17 cellular contexts compared by ENCODE assay signal in the genomic region with DNA sequence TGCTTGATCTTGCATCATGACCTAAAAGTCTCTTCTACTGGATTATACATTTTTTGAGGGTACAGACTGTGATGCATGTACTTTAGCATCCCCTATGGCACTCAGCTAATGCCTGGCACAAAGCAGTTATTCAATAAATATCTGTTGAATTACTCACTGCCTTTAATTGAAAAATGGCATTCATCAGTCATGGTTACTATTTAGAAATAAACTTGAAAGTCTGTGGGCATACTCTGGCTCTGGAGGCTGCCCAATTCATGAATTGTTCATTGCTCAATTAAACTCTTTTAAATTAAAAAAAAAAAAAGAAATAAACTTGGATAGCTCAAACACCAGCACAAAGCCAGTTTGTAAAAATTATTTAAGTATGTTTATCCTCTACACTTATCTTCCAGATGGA. TPM values are rescaled to one million over a fixed set of nuclear protein-coding genes. Genes with fewer than 3 reads are reported as not detected.
A peak's percentile ranks its signal among the peaks of the same experiment; 100 is the strongest.
DNase-seq lines count a peak whose midpoint lies in the region; ATAC-seq, FAIRE-seq and TF ChIP-seq lines count a peak whose summit lies in the region.
"Had no signal": no experiment of that assay in that cellular context is flagged by ENCODE, and none has a peak within 500 bp of the region (broad histone marks: within the 10 kb centered on the region; RNA-seq: fewer than 3 reads in every experiment).

No MANE protein-coding gene starts in this region.

- TF ChIP-seq POLR2A in HCT116 (IDR thresholded peaks at IDR 0.05; ENCODE audit: borderline replicate concordance, extremely low read depth, insufficient read depth, insufficient read length): no peak
- TF ChIP-seq POLR2A in K562 (conservative IDR thresholded peaks at IDR 0.05): no peak
- TF ChIP-seq POLR2A in Peyer's patch (IDR thresholded peaks at IDR 0.05): no peak

- BruUV-seq in HCT116 (replicated peaks; lab: Mats Ljungman, UMichigan): no TSS peak
- no TSS peak for BruUV-seq in K562 (replicated peaks; lab: Mats Ljungman, UMichigan)
- BruUV-seq in Calu3 (replicated peaks; lab: Mats Ljungman, UMichigan): no TSS peak

- H3K4me3 Mint-ChIP-seq in progenitor cell of endocrine pancreas (ENCODE audit: low read depth): no peak overlapping the region
- H3K4me3 Mint-ChIP-seq in Calu3 (ENCODE audit: low read depth, unreplicated experiment): no peak overlapping the region
- H3K4me3 Mint-ChIP-seq: CD14-positive monocyte; CD8-positive, alpha-beta T cell; GM23338 had no signal

- no peaks in the 10 kb centered on the region for H3K9me2 ChIP-seq in HCT116 (ENCODE audit: insufficient read depth)

- no peaks in the 10 kb centered on the region for H3K9me1 ChIP-seq in K562 (ENCODE audit: control insufficient read depth, insufficient read depth, low read length)

- H3K27ac Mint-ChIP-seq in progenitor cell of endocrine pancreas (peak overlapping the region; percentile 13), Calu3 (ENCODE audit: unreplicated experiment) (no peak overlapping the region)
- H3K27ac Mint-ChIP-seq: CD14-positive monocyte; CD8-positive, alpha-beta T cell; GM23338 had no signal

- 0 out of 4 replicates have a peak, but pooled peaks cover 0 to 2% of the 10 kb centered on the region in 2 experiments for H3K36me3 ChIP-seq in HCT116 (ENCODE audit: control insufficient read depth in 1 of 2, insufficient read depth in 2 of 2, low read length in 2 of 2)
- no peaks in the 10 kb centered on the region for H3K36me3 ChIP-seq in K562 (ENCODE audit: control insufficient read depth, insufficient read depth, low read length)
- peaks cover 0 to 36% (median 0%) of the 10 kb centered on the region in 3 donors for H3K36me3 ChIP-seq in Peyer's patch

- H3K27me3 Mint-ChIP-seq in progenitor cell of endocrine pancreas: no peaks in the 10 kb centered on the region
- H3K27me3 Mint-ChIP-seq in Calu3 (ENCODE audit: unreplicated experiment): no peaks in the 10 kb centered on the region

- H3K9me3 Mint-ChIP-seq in progenitor cell of endocrine pancreas (ENCODE audit: low read depth) (no peaks in the 10 kb centered on the region), Calu3 (ENCODE audit: low read depth, unreplicated experiment) (no peaks in the 10 kb centered on the region)
- H3K9me3 Mint-ChIP-seq: CD8-positive, alpha-beta T cell; GM23338 had no signal

- no peaks in the 10 kb centered on the region for H4K20me1 ChIP-seq in HCT116 (ENCODE audit: insufficient read depth)
- H4K20me1 ChIP-seq in K562 (replicated peaks; ENCODE audit: control insufficient read depth, insufficient read depth, low read length): no peaks in the 10 kb centered on the region

- DNase-seq in EH (ENCODE audit: low read depth): peak; percentile 7
- no peak for DNase-seq in HCT116 (ENCODE audit: low read depth, low spot score)
- DNase-seq in K562 (ENCODE audit: extremely low read depth in 1 of 4, low spot score in 3 of 4): no peak
- no peak for DNase-seq in progenitor cell of endocrine pancreas (ENCODE audit: low spot score, unreplicated experiment)
- DNase-seq in NK-92 (lab: John Stamatoyannopoulos, UW; ENCODE audit: unreplicated experiment): no peak
- no peak for DNase-seq in Peyer's patch
- no peak for DNase-seq in Calu3
- no peak for DNase-seq in effector CD4-positive, alpha-beta T cell
- DNase-seq: Caco-2; CD8-positive, alpha-beta T cell; DMS53; H7; IMR-90 had no signal

- H3K4me1 ChIP-seq in HCT116 (ENCODE audit: control insufficient read depth in 1 of 2, insufficient read depth in 2 of 2, low read length in 2 of 2) (peaks cover 0 to 13% of the 10 kb centered on the region in 2 experiments; a peak in 1 of 4 replicates), K562 (replicated peaks in 1 of 2; ENCODE audit: control insufficient read depth in 2 of 2, insufficient read depth in 2 of 2, low read length in 2 of 2) (no peaks in the 10 kb centered on the region), Peyer's patch (peaks cover 0 to 15% (median 2%) of the 10 kb centered on the region in 4 donors)
- H3K4me1 ChIP-seq: A549, Caco-2 had no signal

- RAD21 ChIA-PET in HCT116 (lab: Charles Lee; ENCODE audit: low non-redundant PET in 1 of 2, low total read pairs in 2 of 2, uncharacterized antibody in 2 of 2, unreplicated experiment in 2 of 2): no interaction called here

- H3K4me3 ChIP-seq in HCT116 (replicated peaks in 1 of 2; ENCODE audit: low read depth in 1 of 2, low read length in 2 of 2) (no peak overlapping the region), K562 (no peak overlapping the region), Peyer's patch (no peak overlapping the region)
- H3K4me3 ChIP-seq: A549, GM23338 had no signal

- ATAC-seq in HCT116 (peak; percentile 27; the same call in 1 of the 2 replicates), K562 (no peak)
- ATAC-seq: A549; CD8-positive, alpha-beta T cell; GM23338 had no signal

- TF ChIP-seq CTCF in HCT116 (IDR thresholded peaks at IDR 0.05 in 2 of 3, conservative IDR thresholded peaks at IDR 0.05 in 1 of 3; ENCODE audit: borderline replicate concordance in 1 of 3, insufficient read depth in 1 of 3, low read depth in 2 of 3, low read length in 2 of 3) (no peak), K562 (IDR thresholded peaks at IDR 0.05 in 2 of 3, conservative IDR thresholded peaks at IDR 0.05 in 1 of 3; ENCODE audit: insufficient read depth in 2 of 3, low read depth in 1 of 3, low read length in 3 of 3) (no peak), progenitor cell of endocrine pancreas (IDR thresholded peaks at IDR 0.05; ENCODE audit: unreplicated experiment) (no peak), Peyer's patch (IDR thresholded peaks at IDR 0.05) (no peak), Calu3 (IDR thresholded peaks at IDR 0.05; ENCODE audit: unreplicated experiment) (no peak)

- TF ChIP-seq RAD21 in HCT116 (IDR thresholded peaks at IDR 0.05; ENCODE audit: low read depth) (no peak), K562 (CRISPR knock-in tag; conservative IDR thresholded peaks at IDR 0.05 in 1 of 2, IDR thresholded peaks at IDR 0.05 in 1 of 2) (no peak)

- H3K27ac ChIP-seq in HCT116 (ENCODE audit: low read depth, low read length) (no peak overlapping the region), K562 (ENCODE audit: extremely low read depth, low read depth, low read length) (no peak overlapping the region), Peyer's patch (no peak overlapping the region)
- H3K27ac ChIP-seq: A549 had no signal

- CTCF ChIA-PET in HCT116 (lab: Charles Lee): interaction anchor here (0.8 kb wide), 1 partner anchor 12 kb away, joined by 3 read pairs; no protein-coding TSS in a partner anchor
- CTCF ChIA-PET in K562 (lab: Yijun Ruan, JAX; ENCODE audit: low intra/inter-chr PET ratio): no interaction called here
- CTCF ChIA-PET in Calu3 (lab: Charles Lee): no interaction called here

- POLR2A ChIA-PET in HCT116 (lab: Charles Lee) (no interaction called here), K562 (lab: Yijun Ruan, JAX) (no interaction called here)

- peak; percentile 6 for FAIRE-seq in K562 (lab: Jason Lieb, UNC)
- FAIRE-seq: A549, GM12891 had no signal

- no peaks in the 10 kb centered on the region for H3K79me2 ChIP-seq in HCT116 (ENCODE audit: insufficient read depth, low read length)
- no peaks in the 10 kb centered on the region for H3K79me2 ChIP-seq in K562 (ENCODE audit: control insufficient read depth, insufficient read depth, low read length)

- TF ChIP-seq EP300 in K562 (IDR thresholded peaks at IDR 0.05; ENCODE audit: low read length): no peak

- no peaks in the 10 kb centered on the region for H3K4me1 Mint-ChIP-seq in progenitor cell of endocrine pancreas (ENCODE audit: low read depth)
- H3K4me1 Mint-ChIP-seq in Calu3 (ENCODE audit: low read depth, unreplicated experiment): no peaks in the 10 kb centered on the region
- H3K4me1 Mint-ChIP-seq: GM23338 had no signal

- H3K9me3 ChIP-seq in HCT116 (ENCODE audit: control insufficient read depth in 1 of 2, insufficient read depth in 1 of 2, low read depth in 1 of 2, low read length in 2 of 2) (no peaks in the 10 kb centered on the region), K562 (replicated peaks; ENCODE audit: control insufficient read depth, insufficient read depth, low read depth, low read length) (no peaks in the 10 kb centered on the region), Peyer's patch (no peaks in the 10 kb centered on the region)
- H3K9me3 ChIP-seq: A549, Caco-2 had no signal

- H3K4me2 ChIP-seq in HCT116 (ENCODE audit: low read length) (no peak overlapping the region), K562 (ENCODE audit: insufficient read depth, low read length) (no peak overlapping the region)
- H3K4me2 ChIP-seq: A549, GM23338 had no signal

- no peak overlapping the region for H2AFZ ChIP-seq in HCT116 (ENCODE audit: low read depth, low read length, poor library complexity, severe bottlenecking)
- no peak overlapping the region for H2AFZ ChIP-seq in K562 (ENCODE audit: low read depth, low read length)
- H2AFZ ChIP-seq: GM23338 had no signal

- in situ Hi-C loops in K562 (cut with MboI): no loop called here

- peaks cover 24% of the 10 kb centered on the region for H3K36me3 Mint-ChIP-seq in progenitor cell of endocrine pancreas (ENCODE audit: insufficient read depth)
- H3K36me3 Mint-ChIP-seq in Calu3 (ENCODE audit: insufficient read depth, unreplicated experiment): no peaks in the 10 kb centered on the region
- H3K36me3 Mint-ChIP-seq: CD8-positive, alpha-beta T cell had no signal

- intact Hi-C loops in HCT116 (cut with micrococcal nuclease) (no loop called here), K562 (cut with micrococcal nuclease) (no loop called here), Calu3 (cut with micrococcal nuclease; ENCODE audit: unreplicated experiment) (no loop called here)

- no peak overlapping the region for H3K9ac ChIP-seq in HCT116 (ENCODE audit: low read length)
- H3K9ac ChIP-seq in K562 (ENCODE audit: insufficient read depth in 1 of 2, low read depth in 2 of 2, low read length in 2 of 2): no peak overlapping the region

- H3K27me3 ChIP-seq in HCT116 (ENCODE audit: insufficient read depth, low read length) (no peaks in the 10 kb centered on the region), K562 (ENCODE audit: control insufficient read depth in 2 of 2, insufficient read depth in 2 of 2, low read length in 2 of 2) (peaks cover 13% of the 10 kb centered on the region in 2 experiments; a peak in 4 of 5 replicates), Peyer's patch (no peaks in the 10 kb centered on the region)

RNA-seq across cellular contexts. Expression of gene HEBP2, which starts 40.0 kb away (rescaled TPM):
- total RNA-seq in HCT116 (2021; ENCODE audit: unreplicated experiment): 51.6 TPM
- 20.8 and 23.1 TPM in 2 replicates for polyA plus RNA-seq in HCT116 (2012)
- 3.8 and 7.0 TPM in 2 replicates for total RNA-seq in K562 (2011; cell fraction: chromatin; rRNA removed; ENCODE audit: low replicate concordance)
- 2.6 and 2.8 TPM in 2 replicates for total RNA-seq in K562 (2011; cell fraction: nucleolus; rRNA removed)
- 5.9 and 6.8 TPM in 2 replicates for total RNA-seq in K562 (2011; cell fraction: nucleoplasm; rRNA removed)
- 62.9 and 64.7 TPM in 2 replicates for total RNA-seq in K562 (2014; rRNA removed)
- 38.8 and 40.8 TPM in 2 replicates for total RNA-seq in K562 (2014; rRNA removed; fragmentation: Illumina TruSeq; extraction: Trizol)
- 17.0 and 17.9 TPM in 2 replicates for total RNA-seq in K562 (2015; rRNA removed; fragmentation: Illumina TruSeq; extraction: Trizol)
- total RNA-seq in K562 (2021): 63.7 and 64.7 TPM in 2 replicates
- 30.9 and 36.9 TPM in 2 replicates for polyA plus RNA-seq in K562 (2011; rRNA removed)
- 7.4 and 33.2 TPM in 2 replicates for polyA plus RNA-seq in K562 (2011; cell fraction: cytosol; rRNA removed)
- 7.2 and 7.6 TPM in 2 replicates for polyA plus RNA-seq in K562 (2011; cell fraction: nucleus; rRNA removed)
- 44.8 and 49.3 TPM in 2 replicates for polyA plus RNA-seq in K562 (2012)
- 11.6 and 12.4 TPM in 2 replicates for polyA plus RNA-seq in K562 (2014; fragmentation: Illumina TruSeq; extraction: Trizol)
- polyA plus RNA-seq in K562 (2014; fragmentation: Nextera tagmentation; extraction: Ambion mirVana): 10 to 100 TPM in 1 of 2 experiments, 1 to 10 TPM in 1; 8.5 to 14.5 TPM
- 45.4 and 46.6 TPM in 2 replicates for polyA plus RNA-seq in K562 (2014; rRNA removed)
- polyA minus RNA-seq in K562 (2011; rRNA and poly(A)+ RNA removed): 6.0 and 7.6 TPM in 2 replicates
- polyA minus RNA-seq in K562 (2011; cell fraction: cytosol; rRNA and poly(A)+ RNA removed): 2.9 and 6.4 TPM in 2 replicates
- polyA minus RNA-seq in K562 (2011; cell fraction: nucleus; rRNA and poly(A)+ RNA removed): 2.3 and 4.7 TPM in 2 replicates
- total RNA-seq in progenitor cell of endocrine pancreas: 67.7 and 73.2 TPM in 2 replicates
- total RNA-seq in Peyer's patch: 10 to 100 TPM; 30.4 to 85.8 (median 46.6) TPM
- total RNA-seq in Calu3 (2022): 33.4 and 36.7 TPM in 2 replicates

RNA-seq across cellular contexts. Expression of gene NHSL1, which starts 55.3 kb away (rescaled TPM):
- total RNA-seq in HCT116 (2021; ENCODE audit: unreplicated experiment) (15.4 TPM), K562 (2014; rRNA removed) (not detected in 2 replicates), K562 (2014; rRNA removed; fragmentation: Illumina TruSeq; extraction: Trizol) (not detected in 2 replicates), K562 (2015; rRNA removed; fragmentation: Illumina TruSeq; extraction: Trizol) (not detected in 2 replicates), K562 (2021) (0.20 and 0.25 TPM in 2 replicates), progenitor cell of endocrine pancreas (79.0 and 86.5 TPM in 2 replicates), Peyer's patch (100 to 1,000 TPM in 3 of 4 donors, 10 to 100 TPM in 1; 48.7 to 187 (median 160) TPM), Calu3 (2022) (26.6 and 26.8 TPM in 2 replicates)
- 9.3 and 9.7 TPM in 2 replicates for polyA plus RNA-seq in HCT116 (2012)
- total RNA-seq in K562 (2011; cell fraction: chromatin; rRNA removed; ENCODE audit: low replicate concordance): not detected in 2 replicates
- under 0.01 TPM in 1 of 2 replicates, not detected in the other for total RNA-seq in K562 (2011; cell fraction: nucleolus; rRNA removed)
- 0.07 TPM in 1 of 2 replicates, not detected in the other for total RNA-seq in K562 (2011; cell fraction: nucleoplasm; rRNA removed)
- polyA plus RNA-seq in K562 (2011; rRNA removed) (0.14 TPM in 1 of 2 replicates, not detected in the other), K562 (2014; fragmentation: Illumina TruSeq; extraction: Trizol) (0.01 and 0.09 TPM in 2 replicates), K562 (2014; fragmentation: Nextera tagmentation; extraction: Ambion mirVana) (not detected), K562 (2014; rRNA removed) (0.01 TPM in 1 of 2 replicates, not detected in the other)
- 0.03 TPM in 1 of 2 replicates, not detected in the other for polyA plus RNA-seq in K562 (2011; cell fraction: cytosol; rRNA removed)
- polyA plus RNA-seq in K562 (2011; cell fraction: nucleus; rRNA removed): 0.03 and 0.13 TPM in 2 replicates
- polyA plus RNA-seq in K562 (2012): 0.03 and 0.53 TPM in 2 replicates
- polyA minus RNA-seq in K562 (2011; rRNA and poly(A)+ RNA removed): not detected in 2 replicates
- not detected in 2 replicates for polyA minus RNA-seq in K562 (2011; cell fraction: cytosol; rRNA and poly(A)+ RNA removed)
- 0.11 TPM in 1 of 2 replicates, not detected in the other for polyA minus RNA-seq in K562 (2011; cell fraction: nucleus; rRNA and poly(A)+ RNA removed)
- total RNA-seq: CD8-positive, alpha-beta T cell had no signal

Comparison
In these comparisons a context has a peak if more than half of its experiments do, and no peak if none do; other contexts are left out.
1. RNA of gene NHSL1, which starts 55.3 kb away (total RNA-seq): 48.7 to 187 TPM in Peyer's patch, 79.0 to 86.5 TPM in progenitor cell of endocrine pancreas, 26.6 to 26.8 TPM in Calu3 and 15.4 TPM in HCT116 (single experiment); under 0.01 to 0.25 TPM in K562; every median in the first group is over 10 times any median in the second.